8 cellular contexts compared by ENCODE assay signal in genomic region chr17:77085916-77086432, GRCh38. TPM values are rescaled to one million over a fixed set of nuclear protein-coding genes. Genes with fewer than 3 reads are reported as not detected.
DNase-seq lines count a peak whose midpoint lies in the region; ATAC-seq and TF ChIP-seq lines count a peak whose summit lies in the region.

No MANE protein-coding gene starts in this region.

- H3K9me3 ChIP-seq in Panc1 (ENCODE audit: control insufficient read depth, insufficient read depth, low read depth, low read length) (no peaks in the 10 kb centered on the region), mesenchymal stem cell (ENCODE audit: control insufficient read depth, low read length) (no peaks in the 10 kb centered on the region)

- H3K36me3 Mint-ChIP-seq in activated CD8-positive, alpha-beta T cell treated with anti-CD3 and anti-CD28 coated beads, Interleukin-2, amount 10 ng/mL, durations not matched to agents 7 days and 5 days (ENCODE audit: low read depth), result peaks cover 21% of the 10 kb centered on the region
- H3K36me3 Mint-ChIP-seq in activated CD8-positive, alpha-beta T cell treated with anti-CD3 and anti-CD28 coated beads for 36 hours (ENCODE audit: low read depth), result peaks cover 24% of the 10 kb centered on the region
- peaks cover 4 to 18% (median 5%) of the 10 kb centered on the region in 3 donors for H3K36me3 Mint-ChIP-seq in naive thymus-derived CD8-positive, alpha-beta T cell

- H2BK15ac ChIP-seq in mesenchymal stem cell (ENCODE audit: low read depth, poor library complexity, severe bottlenecking), result no peak overlapping the region

- no peak overlapping the region for H2AFZ ChIP-seq in mesenchymal stem cell (ENCODE audit: low read depth, low read length)

- no peak overlapping the region for H3K14ac ChIP-seq in mesenchymal stem cell (ENCODE audit: low read length in 2 of 2)

- peaks cover 45% of the 10 kb centered on the region for H3K4me1 Mint-ChIP-seq in activated CD8-positive, alpha-beta T cell treated with anti-CD3 and anti-CD28 coated beads, Interleukin-2, amount 10 ng/mL, durations not matched to agents 7 days and 5 days (ENCODE audit: low read depth)
- H3K4me1 Mint-ChIP-seq in activated CD8-positive, alpha-beta T cell treated with anti-CD3 and anti-CD28 coated beads for 36 hours (ENCODE audit: low read depth), result peaks cover 29% of the 10 kb centered on the region
- H3K4me1 Mint-ChIP-seq in naive thymus-derived CD8-positive, alpha-beta T cell, result peaks cover 14 to 43% (median 39%) of the 10 kb centered on the region in 4 donors

- no peak overlapping the region for H3K18ac ChIP-seq in mesenchymal stem cell (ENCODE audit: low read depth in 1 of 2, low read length in 2 of 2)

- no peak overlapping the region for H2BK120ac ChIP-seq in mesenchymal stem cell (ENCODE audit: low read depth, low read length)

- no peak for DNase-seq in activated CD8-positive, alpha-beta T cell treated with anti-CD3 and anti-CD28 coated beads, Interleukin-2, amount 10 ng/mL, durations not matched to agents 7 days and 5 days
- no peak for DNase-seq in activated CD8-positive, alpha-beta T cell treated with anti-CD3 and anti-CD28 coated beads for 36 hours
- DNase-seq in Kasumi-1 (lab: John Stamatoyannopoulos, UW) (peak; percentile 94 to 95), Panc1 (ENCODE audit: low read depth, low spot score) (no peak), medulla oblongata (ENCODE audit: extremely low spot score) (no peak), NCI-H524 (lab: John Stamatoyannopoulos, UW) (no peak), mesenchymal stem cell (no peak)
- no peak for DNase-seq in naive thymus-derived CD8-positive, alpha-beta T cell

- peaks cover 6% of the 10 kb centered on the region for H3K79me1 ChIP-seq in mesenchymal stem cell (replicated peaks; ENCODE audit: low read length, poor library complexity, severe bottlenecking)

- in situ Hi-C loops in Panc1 (cut with HindIII; ENCODE audit: low pct_unique_long_range_greater_than_20kb, low sequenced_read_pairs), result no loop called here

- no peak overlapping the region for H2BK5ac ChIP-seq in mesenchymal stem cell (ENCODE audit: low read depth, low read length, poor library complexity, severe bottlenecking)

- H3K9me3 Mint-ChIP-seq in activated CD8-positive, alpha-beta T cell treated with anti-CD3 and anti-CD28 coated beads, Interleukin-2, amount 10 ng/mL, durations not matched to agents 7 days and 5 days (ENCODE audit: insufficient read depth), result no peaks in the 10 kb centered on the region
- H3K9me3 Mint-ChIP-seq in activated CD8-positive, alpha-beta T cell treated with anti-CD3 and anti-CD28 coated beads for 36 hours, result no peaks in the 10 kb centered on the region
- H3K9me3 Mint-ChIP-seq in naive thymus-derived CD8-positive, alpha-beta T cell, result peaks cover 0 to 4% (median 0%) of the 10 kb centered on the region in 9 donors

- H4K91ac ChIP-seq in mesenchymal stem cell (ENCODE audit: low read length), result no peak overlapping the region

- H3K9ac ChIP-seq in mesenchymal stem cell (ENCODE audit: low read length), result no peak overlapping the region

- no peak for TF ChIP-seq CTCF in activated CD8-positive, alpha-beta T cell treated with anti-CD3 and anti-CD28 coated beads for 36 hours (IDR thresholded peaks at IDR 0.05)
- TF ChIP-seq CTCF in Panc1 (IDR thresholded peaks at IDR 0.05), result no peak

- BruUV-seq in Panc1 (replicated peaks; lab: Mats Ljungman, UMichigan), result no TSS peak

- no peak overlapping the region for H4K8ac ChIP-seq in mesenchymal stem cell (ENCODE audit: low read length)

- H3K27ac ChIP-seq in Panc1 (ENCODE audit: low read length) (peak overlapping the region; percentile 32), mesenchymal stem cell (ENCODE audit: low read length, poor library complexity, severe bottlenecking) (no peak overlapping the region)

- CTCF ChIA-PET in activated CD8-positive, alpha-beta T cell treated with anti-CD3 and anti-CD28 coated beads, Interleukin-2, amount 10 ng/mL, durations not matched to agents 7 days and 5 days (lab: Charles Lee), result interaction anchor here (0.6 to 5.9 kb wide), 12 partner anchors 20 to 313 kb away, joined by 3 to 36 read pairs (median 4); no protein-coding TSS in a partner anchor
- CTCF ChIA-PET in activated CD8-positive, alpha-beta T cell treated with anti-CD3 and anti-CD28 coated beads for 36 hours (lab: Charles Lee), result interaction anchor here (0.8 to 3.5 kb wide), 16 partner anchors 12 to 218 kb away, joined by 3 to 29 read pairs (median 5); partner anchors contain the start of gene MGAT5B
- CTCF ChIA-PET in Panc1 (lab: Charles Lee), result no interaction called here

- H3K27me3 ChIP-seq in Panc1 (ENCODE audit: control insufficient read depth, insufficient read depth, low read length) (no peaks in the 10 kb centered on the region), mesenchymal stem cell (ENCODE audit: control insufficient read depth in 1 of 2, insufficient read depth in 1 of 2, low read length in 2 of 2) (peaks cover 0 to 7% of the 10 kb centered on the region in 2 experiments)

- H2BK12ac ChIP-seq in mesenchymal stem cell (ENCODE audit: low read length in 2 of 2), result no peak overlapping the region

- H3K4me3 ChIP-seq in Panc1 (ENCODE audit: low read depth in 2 of 2, low read length in 2 of 2) (no peak overlapping the region), mesenchymal stem cell (ENCODE audit: insufficient read depth in 1 of 2, low read depth in 1 of 2, low read length in 2 of 2) (no peak overlapping the region)

- peak overlapping the region; percentile 69 for H3K27ac Mint-ChIP-seq in activated CD8-positive, alpha-beta T cell treated with anti-CD3 and anti-CD28 coated beads, Interleukin-2, amount 10 ng/mL, durations not matched to agents 7 days and 5 days
- H3K27ac Mint-ChIP-seq in activated CD8-positive, alpha-beta T cell treated with anti-CD3 and anti-CD28 coated beads for 36 hours, result no peak overlapping the region
- H3K27ac Mint-ChIP-seq in naive thymus-derived CD8-positive, alpha-beta T cell, result peak overlapping the region in 6 of 10 donors; percentile 29 to 84 (median 65)

- peaks cover 3% of the 10 kb centered on the region for H3K36me3 ChIP-seq in Panc1 (ENCODE audit: control insufficient read depth, insufficient read depth, low read length)
- H3K36me3 ChIP-seq in mesenchymal stem cell (ENCODE audit: control insufficient read depth in 1 of 2, insufficient read depth in 2 of 2, low read depth in 1 of 2, low read length in 2 of 2), result peaks cover 4 to 10% of the 10 kb centered on the region in 2 experiments

- H3K27me3 Mint-ChIP-seq in activated CD8-positive, alpha-beta T cell treated with anti-CD3 and anti-CD28 coated beads, Interleukin-2, amount 10 ng/mL, durations not matched to agents 7 days and 5 days (ENCODE audit: low read depth), result no peaks in the 10 kb centered on the region
- H3K27me3 Mint-ChIP-seq in activated CD8-positive, alpha-beta T cell treated with anti-CD3 and anti-CD28 coated beads for 36 hours, result no peaks in the 10 kb centered on the region
- H3K27me3 Mint-ChIP-seq in naive thymus-derived CD8-positive, alpha-beta T cell, result peaks cover 0 to 15% (median 4%) of the 10 kb centered on the region in 5 donors

- H3K23ac ChIP-seq in mesenchymal stem cell (ENCODE audit: low read length in 2 of 2), result no peak overlapping the region

- 65% methylated on average over 8 of the region's 8 CpGs for WGBS in mesenchymal stem cell

- peak; percentile 5 for ATAC-seq in activated CD8-positive, alpha-beta T cell treated with anti-CD3 and anti-CD28 coated beads, Interleukin-2, amount 10 ng/mL, durations not matched to agents 7 days and 5 days
- no peak for ATAC-seq in activated CD8-positive, alpha-beta T cell treated with anti-CD3 and anti-CD28 coated beads for 36 hours
- ATAC-seq in Panc1, result no peak; the same call in 1 of the 2 replicates
- no peak for ATAC-seq in naive thymus-derived CD8-positive, alpha-beta T cell

- POLR2A ChIA-PET in activated CD8-positive, alpha-beta T cell treated with anti-CD3 and anti-CD28 coated beads, Interleukin-2, amount 10 ng/mL, durations not matched to agents 7 days and 5 days (lab: Charles Lee), result interaction anchor here (0.9 kb wide), 1 partner anchor 54 kb away, joined by 3 read pairs; no protein-coding TSS in a partner anchor
- POLR2A ChIA-PET in activated CD8-positive, alpha-beta T cell treated with anti-CD3 and anti-CD28 coated beads for 36 hours (lab: Charles Lee), result no interaction called here
- POLR2A ChIA-PET in Panc1 (lab: Charles Lee), result interaction anchor here (0.6 kb wide), 1 partner anchor 40 kb away, joined by 4 read pairs; no protein-coding TSS in a partner anchor
- POLR2A ChIA-PET in naive thymus-derived CD8-positive, alpha-beta T cell (lab: Charles Lee), result interaction anchor here (1.0 to 2.0 kb wide), 2 partner anchors 13 to 54 kb away, joined by 3 to 7 read pairs; partner anchors contain the start of gene SEC14L1

- peak overlapping the region; percentile 33 for H3K4me3 Mint-ChIP-seq in activated CD8-positive, alpha-beta T cell treated with anti-CD3 and anti-CD28 coated beads, Interleukin-2, amount 10 ng/mL, durations not matched to agents 7 days and 5 days
- no peak overlapping the region for H3K4me3 Mint-ChIP-seq in activated CD8-positive, alpha-beta T cell treated with anti-CD3 and anti-CD28 coated beads for 36 hours
- peak overlapping the region in 9 of 10 donors; percentile 22 to 80 (median 54) for H3K4me3 Mint-ChIP-seq in naive thymus-derived CD8-positive, alpha-beta T cell

- H3K4me1 ChIP-seq in Panc1 (ENCODE audit: control insufficient read depth, insufficient read depth, low read length) (peaks cover 25% of the 10 kb centered on the region), mesenchymal stem cell (ENCODE audit: control insufficient read depth, insufficient read depth, low read depth, low read length) (peaks cover 9% of the 10 kb centered on the region)

- no peak overlapping the region for H3K4me2 ChIP-seq in mesenchymal stem cell (ENCODE audit: low read length, poor library complexity, severe bottlenecking)

- H3K4ac ChIP-seq in mesenchymal stem cell (ENCODE audit: low read depth in 1 of 2, low read length in 2 of 2), result no peak overlapping the region

- H2AK5ac ChIP-seq in mesenchymal stem cell (ENCODE audit: low read length, severe bottlenecking), result no peak overlapping the region

- intact Hi-C loops in activated CD8-positive, alpha-beta T cell treated with anti-CD3 and anti-CD28 coated beads for 36 hours (cut with micrococcal nuclease), result no loop called here
- intact Hi-C loops in Panc1 (cut with micrococcal nuclease; ENCODE audit: unreplicated experiment), result loop anchor here (1.0 kb wide), 1 partner anchor 161 kb away; no protein-coding TSS in a partner anchor

RNA-seq across cellular contexts. Expression of gene SEC14L1, which starts 54.8 kb away (rescaled TPM):
- 10 to 100 TPM; 86.5 to 88.8 TPM for total RNA-seq in activated CD8-positive, alpha-beta T cell treated with anti-CD3 and anti-CD28 coated beads, Interleukin-2, amount 10 ng/mL, durations not matched to agents 7 days and 5 days
- 10 to 100 TPM; 79.7 to 91.6 TPM for total RNA-seq in activated CD8-positive, alpha-beta T cell treated with anti-CD3 and anti-CD28 coated beads for 36 hours
- 279 TPM for total RNA-seq in Panc1 (2021; ENCODE audit: unreplicated experiment)
- 156 TPM for polyA plus RNA-seq in Panc1 (2012; ENCODE audit: insufficient read length)
- total RNA-seq in naive thymus-derived CD8-positive, alpha-beta T cell, result 10 to 100 TPM; 26.5 to 32.9 TPM
- polyA plus RNA-seq in naive thymus-derived CD8-positive, alpha-beta T cell, result 1 to 10 TPM; 7.7 to 9.5 (median 8.9) TPM
- 101 TPM for polyA plus RNA-seq in mesenchymal stem cell (2013, experiment 1 of 2)
- polyA plus RNA-seq in mesenchymal stem cell (2013, experiment 2 of 2), result 107 TPM

Comparison
In these comparisons a context has a peak if more than half of its experiments do, and no peak if none do; other contexts are left out.
1. DNase-seq: peak in Kasumi-1 (2 of 2); none in activated CD8-positive, alpha-beta T cell treated with anti-CD3 and anti-CD28 coated beads, Interleukin-2, amount 10 ng/mL, durations not matched to agents 7 days and 5 days (single experiment), activated CD8-positive, alpha-beta T cell treated with anti-CD3 and anti-CD28 coated beads for 36 hours (single experiment), Panc1 (single experiment), naive thymus-derived CD8-positive, alpha-beta T cell (0 of 10), medulla oblongata (single experiment), NCI-H524 (0 of 2) and mesenchymal stem cell (single experiment).